ENCODE assay signal across 8 cellular contexts in genomic region chr9:131276891-131277672, GRCh38. TPM values are rescaled to one million over a fixed set of nuclear protein-coding genes. Genes with fewer than 3 reads are reported as not detected.
A peak's percentile ranks its signal among the peaks of the same experiment; 100 is the strongest.
DNase-seq lines count a peak whose midpoint lies in the region; ATAC-seq lines count a peak whose summit lies in the region.

No MANE protein-coding gene starts in this region.

- peak overlapping the region; percentile 77 for H3K4me3 Mint-ChIP-seq in dendritic cell treated with granulocyte-macrophage colony-stimulating factor and Interleukin-4, amounts not matched to agents 40 ng/mL and 50 ng/mL, for 4 days
- H3K4me3 Mint-ChIP-seq in naive thymus-derived CD8-positive, alpha-beta T cell, result peak overlapping the region in 7 of 10 donors; percentile 39 to 93 (median 57)

- peaks cover 19% of the 10 kb centered on the region for H3K27me3 Mint-ChIP-seq in dendritic cell treated with granulocyte-macrophage colony-stimulating factor and Interleukin-4, amounts not matched to agents 40 ng/mL and 50 ng/mL, for 4 days
- H3K27me3 Mint-ChIP-seq in naive thymus-derived CD8-positive, alpha-beta T cell, result peaks cover 0 to 3% (median 1%) of the 10 kb centered on the region in 5 donors

- H3K27ac Mint-ChIP-seq in dendritic cell treated with granulocyte-macrophage colony-stimulating factor and Interleukin-4, amounts not matched to agents 40 ng/mL and 50 ng/mL, for 4 days, result peak overlapping the region; percentile 93
- H3K27ac Mint-ChIP-seq in naive thymus-derived CD8-positive, alpha-beta T cell, result peak overlapping the region in 3 of 10 donors; percentile 31 to 63 (median 53)

- peaks cover 52% of the 10 kb centered on the region for H3K4me1 Mint-ChIP-seq in dendritic cell treated with granulocyte-macrophage colony-stimulating factor and Interleukin-4, amounts not matched to agents 40 ng/mL and 50 ng/mL, for 4 days (ENCODE audit: low read depth)
- peaks cover 19 to 45% (median 26%) of the 10 kb centered on the region in 4 donors for H3K4me1 Mint-ChIP-seq in naive thymus-derived CD8-positive, alpha-beta T cell

- peaks cover 46% of the 10 kb centered on the region for H3K36me3 Mint-ChIP-seq in dendritic cell treated with granulocyte-macrophage colony-stimulating factor and Interleukin-4, amounts not matched to agents 40 ng/mL and 50 ng/mL, for 4 days (ENCODE audit: low read depth)
- H3K36me3 Mint-ChIP-seq in naive thymus-derived CD8-positive, alpha-beta T cell, result peaks cover 31 to 36% (median 31%) of the 10 kb centered on the region in 3 donors

- intact Hi-C loops in dendritic cell treated with granulocyte-macrophage colony-stimulating factor and Interleukin-4, amounts not matched to agents 40 ng/mL and 50 ng/mL, for 4 days (cut with micrococcal nuclease), result loop anchor here (2.0 to 10.0 kb wide), 3 partner anchors 20 to 92 kb away; no protein-coding TSS in a partner anchor

- POLR2A ChIA-PET in naive thymus-derived CD8-positive, alpha-beta T cell (lab: Charles Lee), result interaction anchor here (0.5 to 22.5 kb wide), 4 partner anchors 18 to 449 kb away, joined by 3 to 1403 read pairs (median 70); no protein-coding TSS in a partner anchor

- peak; percentile 37 to 39 for ATAC-seq in naive thymus-derived CD8-positive, alpha-beta T cell
- ATAC-seq in HG02885 (IDR thresholded peaks at IDR 0.05; ENCODE audit: poor library complexity, unreplicated experiment), result no peak
- no peak for ATAC-seq in GM19452 (IDR thresholded peaks at IDR 0.05; ENCODE audit: unreplicated experiment)

- DNase-seq in NCI-H82 (lab: John Stamatoyannopoulos, UW), result peak; percentile 31
- no peak for DNase-seq in NCI-H82 treated with DMSO at 0.1 percent for 48 hours (lab: John Stamatoyannopoulos, UW; ENCODE audit: unreplicated experiment)
- peak; percentile 57 for DNase-seq in RPMI8226
- DNase-seq in naive thymus-derived CD8-positive, alpha-beta T cell, result peak; percentile 31 to 75 (median 52)
- DNase-seq in GM19240 (ENCODE audit: insufficient read length, low spot score), result no peak

- no peaks in the 10 kb centered on the region for H3K9me3 Mint-ChIP-seq in dendritic cell treated with granulocyte-macrophage colony-stimulating factor and Interleukin-4, amounts not matched to agents 40 ng/mL and 50 ng/mL, for 4 days
- peaks cover 0 to 2% (median 0%) of the 10 kb centered on the region in 9 donors for H3K9me3 Mint-ChIP-seq in naive thymus-derived CD8-positive, alpha-beta T cell

RNA-seq across cellular contexts. Expression of gene FAM78A, which starts 0.8 kb away (rescaled TPM):
- total RNA-seq in naive thymus-derived CD8-positive, alpha-beta T cell, result 10 to 100 TPM; 79.6 to 80.9 TPM
- polyA plus RNA-seq in naive thymus-derived CD8-positive, alpha-beta T cell, result 10 to 100 TPM; 12.2 to 28.1 (median 12.7) TPM

RNA-seq across cellular contexts. Expression of gene PLPP7, which starts 12.4 kb away (rescaled TPM):
- total RNA-seq in naive thymus-derived CD8-positive, alpha-beta T cell, result under 1 TPM; 0.82 to 0.86 TPM
- under 1 TPM in 2 of 3 donors, not detected in 1; 0.45 to 0.57 TPM for polyA plus RNA-seq in naive thymus-derived CD8-positive, alpha-beta T cell

Comparison
In these comparisons a context has a peak if more than half of its experiments do, and no peak if none do; other contexts are left out.
1. DNase-seq: peak in NCI-H82 (single experiment), RPMI8226 (single experiment) and naive thymus-derived CD8-positive, alpha-beta T cell (10 of 10); none in NCI-H82 treated with DMSO at 0.1 percent for 48 hours (single experiment) and GM19240 (single experiment).
2. ATAC-seq: peak in naive thymus-derived CD8-positive, alpha-beta T cell (2 of 2); none in HG02885 (single experiment) and GM19452 (single experiment).